Comparison of ENCODE assay signal across 8 cellular contexts in genomic region chr1:183012301-183012994, GRCh38. TPM values are rescaled to one million over a fixed set of nuclear protein-coding genes. Genes with fewer than 3 reads are reported as not detected.
"Had no signal": no experiment of that assay in that cellular context is flagged by ENCODE, and none has a peak within 500 bp of the region (broad histone marks: within the 10 kb centered on the region; RNA-seq: fewer than 3 reads in every experiment).

No MANE protein-coding gene starts in this region.

- H2AFZ ChIP-seq: GM23338 had no signal

- H3K27ac ChIP-seq: HL-60 had no signal

- H3K4me3 ChIP-seq: GM23338 had no signal

- ATAC-seq: GM23338, HepG2 had no signal

- H3K4me3 Mint-ChIP-seq: GM23338, H9, IgD-negative memory B cell had no signal

- H3K4me2 ChIP-seq: GM23338 had no signal

- DNase-seq: H9, KBM-7 had no signal

- H3K4me1 Mint-ChIP-seq: IgD-negative memory B cell had no signal

- H3K27ac Mint-ChIP-seq: GM23338, IgD-negative memory B cell had no signal

RNA-seq across cellular contexts. Expression of gene SHCBP1L, which starts 59.5 kb away (rescaled TPM):
- total RNA-seq: GM23338, H1, H9, HepG2, HT1080 had no signal
- polyA plus RNA-seq: GM23338, H1, HepG2, IgD-negative memory B cell had no signal
